Comparison of ENCODE assay signal across 8 cellular contexts in the genomic region with DNA sequence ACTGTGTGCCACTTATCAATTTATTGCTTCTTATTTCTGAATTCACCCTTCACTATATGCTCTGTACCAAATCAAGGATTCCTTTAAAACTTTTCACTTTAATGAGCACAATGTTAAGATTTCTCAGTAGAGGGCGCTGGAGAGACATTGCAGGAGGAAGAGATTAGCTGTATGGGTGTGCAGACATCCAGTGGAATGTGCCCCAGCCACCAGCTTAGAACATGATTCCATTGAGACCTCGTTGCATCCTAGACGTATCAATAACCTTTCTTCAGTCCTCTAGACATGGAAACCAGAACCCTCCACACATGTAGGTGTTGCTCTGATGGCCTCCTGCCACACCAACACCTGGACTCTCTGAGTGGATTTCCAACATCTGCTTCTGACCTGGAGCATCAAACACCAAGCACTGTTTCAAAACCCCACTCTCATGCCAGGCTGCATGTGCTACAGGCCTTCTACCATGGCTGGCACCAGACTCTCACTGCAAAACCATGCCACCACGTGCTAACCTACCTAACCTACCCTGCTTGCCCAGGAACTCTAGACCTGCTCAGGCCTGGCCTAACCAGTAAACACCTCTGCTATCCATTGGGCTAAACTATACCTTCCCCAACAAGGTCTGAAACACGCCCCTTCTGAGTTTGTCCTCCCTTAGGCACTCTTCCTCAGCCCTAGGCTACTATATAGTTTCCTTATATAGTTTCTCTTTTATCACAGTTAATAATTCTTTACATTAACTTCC.
DNase-seq lines count a peak whose midpoint lies in the region; ATAC-seq, FAIRE-seq and TF ChIP-seq lines count a peak whose summit lies in the region.

No MANE protein-coding gene starts in this region.

- H2AFZ ChIP-seq in H1 (ENCODE audit: low read length), result peak overlapping the region; percentile 65
- no peak overlapping the region for H2AFZ ChIP-seq in parathyroid adenoma

- no peak for TF ChIP-seq POLR2A in H1 (IDR thresholded peaks at IDR 0.05; ENCODE audit: control extremely low read depth in 1 of 2, low read depth in 2 of 2, low read length in 2 of 2)

- 50% methylated on average over 5 of the region's 5 CpGs; no CpG with 5 or more reads in 1 of the 2 experiments for WGBS in H1 (ENCODE audit: extremely low coverage in 1 of 2, insufficient coverage in 1 of 2, insufficient read length in 1 of 2, insufficient replicate concordance in 2 of 2, low coverage in 1 of 2, low lambda C conversion rate in 2 of 2, missing lambda C conversion rate in 1 of 2), 2 experiments

- TF ChIP-seq CTCF in BJ (IDR thresholded peaks at IDR 0.05; ENCODE audit: insufficient read depth, low read depth, low read length), result peak; percentile 51
- TF ChIP-seq CTCF in H1 (IDR thresholded peaks at IDR 0.05; ENCODE audit: control extremely low read depth in 1 of 3, insufficient read depth in 1 of 3, low read depth in 1 of 3, low read length in 3 of 3), result peak; percentile 14 to 77 (median 67)
- TF ChIP-seq CTCF in parathyroid adenoma (IDR thresholded peaks at IDR 0.05), result peak; percentile 42

- no peaks in the 10 kb centered on the region for H3K23me2 ChIP-seq in H1 (ENCODE audit: low read depth, low read length)

- H2BK20ac ChIP-seq in H1 (ENCODE audit: low read length), result no peak overlapping the region

- H3K4me3 Mint-ChIP-seq in activated T-helper 17 cell treated with anti-CD3 and anti-CD28 coated beads, Interleukin-2, amount 50 U/mL, for 72 hours, result no peak overlapping the region

- no peaks in the 10 kb centered on the region for H3K36me3 Mint-ChIP-seq in activated T-helper 17 cell treated with anti-CD3 and anti-CD28 coated beads, Interleukin-2, amount 50 U/mL, for 72 hours (ENCODE audit: low read depth)

- H2BK5ac ChIP-seq in H1 (ENCODE audit: low read depth, low read length), result no peak overlapping the region

- H3K79me2 ChIP-seq in H1 (ENCODE audit: control insufficient read depth in 1 of 2, insufficient read depth in 2 of 2, low read length in 2 of 2) (no peaks in the 10 kb centered on the region), parathyroid adenoma (no peaks in the 10 kb centered on the region)

- POLR2A ChIA-PET in BJ (lab: Charles Lee) (no interaction called here), H1 (lab: Charles Lee; ENCODE audit: partially characterized antibody) (no interaction called here)

- H3K27me3 Mint-ChIP-seq in activated T-helper 17 cell treated with anti-CD3 and anti-CD28 coated beads, Interleukin-2, amount 50 U/mL, for 72 hours, result no peaks in the 10 kb centered on the region

- no peak overlapping the region for H2BK15ac ChIP-seq in H1 (ENCODE audit: low read length)

- TF ChIP-seq EP300 in H1 (IDR thresholded peaks at IDR 0.05; ENCODE audit: borderline replicate concordance in 1 of 2, low read depth in 2 of 2, low read length in 2 of 2), result no peak

- no peak overlapping the region for H2AK5ac ChIP-seq in H1 (ENCODE audit: low read depth, low read length)

- FAIRE-seq in H1 (lab: Jason Lieb, UNC), result peak; percentile 48

- no peaks in the 10 kb centered on the region; a peak in 1 of 7 replicates for H3K4me1 ChIP-seq in H1 (replicated peaks in 1 of 4; ENCODE audit: control insufficient read depth in 3 of 4, insufficient read depth in 4 of 4, low read length in 3 of 4)
- no peaks in the 10 kb centered on the region for H3K4me1 ChIP-seq in parathyroid adenoma

- H4K5ac ChIP-seq in H1 (ENCODE audit: insufficient read length, low read depth, low read length), result no peak overlapping the region

- no peak overlapping the region for H3K4ac ChIP-seq in H1 (replicated peaks; ENCODE audit: insufficient read length, low read depth, low read length)

- H2BK12ac ChIP-seq in H1 (ENCODE audit: low read depth, low read length), result no peak overlapping the region

- no peak overlapping the region for H3K14ac ChIP-seq in H1 (ENCODE audit: insufficient read length)

- H3K56ac ChIP-seq in H1 (replicated peaks; ENCODE audit: insufficient read length, low read depth, low read length), result no peak overlapping the region

- no peak overlapping the region for H4K91ac ChIP-seq in H1 (replicated peaks; ENCODE audit: insufficient read length, low read length)

- H3K23ac ChIP-seq in H1 (ENCODE audit: insufficient read length), result no peak overlapping the region

- H3K9me3 Mint-ChIP-seq in activated T-helper 17 cell treated with anti-CD3 and anti-CD28 coated beads, Interleukin-2, amount 50 U/mL, for 72 hours, result no peaks in the 10 kb centered on the region

- H4K20me1 ChIP-seq in H1 (replicated peaks in 1 of 2; ENCODE audit: control insufficient read depth in 1 of 2, insufficient read depth in 2 of 2, low read length in 2 of 2), result no peaks in the 10 kb centered on the region

- no peak overlapping the region for H4K8ac ChIP-seq in H1 (ENCODE audit: extremely low read depth, insufficient read depth, low read length)

- DNase-seq in BJ (ENCODE audit: low read depth) (no peak), NCI-H82 treated with DMSO at 0.1 percent for 48 hours (lab: John Stamatoyannopoulos, UW; ENCODE audit: unreplicated experiment) (peak; percentile 59), H1 (ENCODE audit: low read depth in 1 of 2, low spot score in 2 of 2) (peak; percentile 1 to 49), cerebellar nuclear complex (lab: John Stamatoyannopoulos, UW) (no peak)

- CTCF ChIA-PET in BJ (lab: Yijun Ruan, JAX), result interaction anchor here (0.9 to 3.9 kb wide), 6 partner anchors 10 to 369 kb away, joined by 3 to 27 read pairs (median 4); no protein-coding TSS in a partner anchor
- CTCF ChIA-PET in H1 (lab: Charles Lee; ENCODE audit: partially characterized antibody), result interaction anchor here (0.6 to 3.5 kb wide), 31 partner anchors 8 to 1475 kb away, joined by 3 to 115 read pairs (median 4); no protein-coding TSS in a partner anchor

- no peak overlapping the region for H2BK120ac ChIP-seq in H1 (replicated peaks; ENCODE audit: low read depth, low read length)

- H3K4me3 ChIP-seq in BJ (ENCODE audit: low read depth, low read length), result no peak overlapping the region
- H3K4me3 ChIP-seq in H1 (ENCODE audit: extremely low read depth in 1 of 4, insufficient read depth in 2 of 4, low read depth in 3 of 4, low read length in 4 of 4), result no peak overlapping the region
- no peak overlapping the region for H3K4me3 ChIP-seq in parathyroid adenoma (ENCODE audit: low read depth, low read length)

- TF ChIP-seq RAD21 in H1 (IDR thresholded peaks at IDR 0.05 in 1 of 2, conservative IDR thresholded peaks at IDR 0.05 in 1 of 2; ENCODE audit: low read depth in 2 of 2, low read length in 2 of 2), result peak; percentile 87 to 91

- no peak overlapping the region for H3K18ac ChIP-seq in H1 (ENCODE audit: extremely low read depth, low read length)

- ATAC-seq in GM18502 (IDR thresholded peaks at IDR 0.05; ENCODE audit: poor library complexity, unreplicated experiment), result peak; percentile 78
- peak; percentile 67 for ATAC-seq in HG03159 (IDR thresholded peaks at IDR 0.05; ENCODE audit: unreplicated experiment)
- ATAC-seq in activated T-helper 17 cell treated with anti-CD3 and anti-CD28 coated beads, Interleukin-2, amount 50 U/mL, for 72 hours (replicated peaks), result no peak

- H3K27ac ChIP-seq in H1 (ENCODE audit: low read depth, low read length) (no peak overlapping the region), parathyroid adenoma (no peak overlapping the region)

- no peaks in the 10 kb centered on the region for H3K79me1 ChIP-seq in H1 (ENCODE audit: low read depth, low read length)

- H3K9ac ChIP-seq in H1 (replicated peaks in 1 of 4; ENCODE audit: extremely low read depth in 1 of 4, low read depth in 3 of 4, low read length in 3 of 4) (no peak overlapping the region), parathyroid adenoma (no peak overlapping the region)

- H3K36me3 ChIP-seq in BJ (ENCODE audit: control insufficient read depth, insufficient read depth, low read length) (no peaks in the 10 kb centered on the region), H1 (ENCODE audit: control insufficient read depth in 2 of 4, insufficient read depth in 4 of 4, low read length in 3 of 4) (no peaks in the 10 kb centered on the region), parathyroid adenoma (ENCODE audit: control insufficient read depth, insufficient read depth, low read length) (no peaks in the 10 kb centered on the region)

- H3K4me1 Mint-ChIP-seq in activated T-helper 17 cell treated with anti-CD3 and anti-CD28 coated beads, Interleukin-2, amount 50 U/mL, for 72 hours, result no peaks in the 10 kb centered on the region

- H3K27ac Mint-ChIP-seq in activated T-helper 17 cell treated with anti-CD3 and anti-CD28 coated beads, Interleukin-2, amount 50 U/mL, for 72 hours, result no peak overlapping the region

- H3K9me3 ChIP-seq in H1 (ENCODE audit: insufficient read depth in 2 of 2, low read depth in 1 of 2, low read length in 1 of 2), result no peaks in the 10 kb centered on the region
- H3K9me3 ChIP-seq in parathyroid adenoma (ENCODE audit: control insufficient read depth, low read length), result no peaks in the 10 kb centered on the region

- H3K27me3 ChIP-seq in BJ (ENCODE audit: control insufficient read depth, insufficient read depth, low read length), result no peaks in the 10 kb centered on the region
- H3K27me3 ChIP-seq in H1 (replicated peaks in 1 of 4; ENCODE audit: control insufficient read depth in 3 of 4, extremely low read depth in 1 of 4, insufficient read depth in 3 of 4, low read length in 3 of 4), result peaks cover 0 to 1% (median 0%) of the 10 kb centered on the region in 4 experiments; a peak in 1 of 7 replicates
- H3K27me3 ChIP-seq in parathyroid adenoma (ENCODE audit: control insufficient read depth, insufficient read depth, low read length), result no peaks in the 10 kb centered on the region

- H3K4me2 ChIP-seq in H1 (ENCODE audit: insufficient read depth in 1 of 2, low read depth in 2 of 2, low read length in 2 of 2) (no peak overlapping the region), parathyroid adenoma (ENCODE audit: low read length) (no peak overlapping the region)

TF ChIP-seq in H1, 55 proteins besides CTCF, POLR2A, EP300 and RAD21:
- no peak for TF ChIP-seq SUZ12 (IDR thresholded peaks at IDR 0.05; ENCODE audit: low read length)
- no peak for TF ChIP-seq FOSL1 (IDR thresholded peaks at IDR 0.05; ENCODE audit: insufficient read depth, low read depth, low read length)
- no peak for TF ChIP-seq JUND (IDR thresholded peaks at IDR 0.05; ENCODE audit: low read length)
- peak; percentile 68 for TF ChIP-seq TEAD4 (IDR thresholded peaks at IDR 0.05; ENCODE audit: low read depth, low read length)
- TF ChIP-seq BACH1 (IDR thresholded peaks at IDR 0.05; ENCODE audit: low read length), result no peak
TF ChIP-seq in H1: peak in this region for 1.

Comparison
In these comparisons a context has a peak if more than half of its experiments do, and no peak if none do; other contexts are left out.
1. DNase-seq: peak in NCI-H82 treated with DMSO at 0.1 percent for 48 hours (single experiment) and H1 (2 of 2); none in BJ (single experiment) and cerebellar nuclear complex (0 of 2).
2. Peak in every context shown above with its lines, with median percentiles within 50 percentile points of each other: CTCF ChIP-seq.